Comparison of ENCODE assay signal across 14 cellular contexts in genomic region chr20:43043887-43044286, GRCh38.
DNase-seq lines count a peak whose midpoint lies in the region; ATAC-seq and TF ChIP-seq lines count a peak whose summit lies in the region.
"Had no signal": no experiment of that assay in that cellular context is flagged by ENCODE, and none has a peak within 500 bp of the region (broad histone marks: within the 10 kb centered on the region; RNA-seq: fewer than 3 reads in every experiment).

No MANE protein-coding gene starts in this region.

- H3K9me3 Mint-ChIP-seq in WTC11, result peaks cover 4% of the 10 kb centered on the region; the same call in 1 of the 2 replicates
- H3K9me3 Mint-ChIP-seq in neural progenitor cell, result no peaks in the 10 kb centered on the region

- H3K4me1 Mint-ChIP-seq in WTC11 (peaks cover 14% of the 10 kb centered on the region), neural progenitor cell (peaks cover 7% of the 10 kb centered on the region)
- H3K4me1 Mint-ChIP-seq: CD4-positive, alpha-beta memory T cell; IgD-negative memory B cell had no signal

- H3K9ac ChIP-seq in neural progenitor cell, result no peak overlapping the region

- ATAC-seq in WTC11, result no peak
- ATAC-seq in HG02981 (IDR thresholded peaks at IDR 0.05; ENCODE audit: unreplicated experiment), result no peak
- ATAC-seq in right cardiac atrium, result no peak

- H3K4me3 Mint-ChIP-seq in WTC11, result no peak overlapping the region
- no peak overlapping the region for H3K4me3 Mint-ChIP-seq in neural progenitor cell
- H3K4me3 Mint-ChIP-seq: CD4-positive, alpha-beta memory T cell; IgD-negative memory B cell had no signal

- H3K4me3 ChIP-seq in HEK293 (ENCODE audit: low read depth, low read length), result no peak overlapping the region
- no peak overlapping the region for H3K4me3 ChIP-seq in neural progenitor cell
- no peak overlapping the region for H3K4me3 ChIP-seq in right cardiac atrium (ENCODE audit: low read length)

- no peak overlapping the region for H2AFZ ChIP-seq in neural progenitor cell (replicated peaks)

- H3K27me3 ChIP-seq in neural progenitor cell (no peaks in the 10 kb centered on the region), right cardiac atrium (ENCODE audit: control insufficient read depth, insufficient read depth) (no peaks in the 10 kb centered on the region)
- H3K27me3 ChIP-seq: BE2C had no signal

- DNase-seq in NCI-H2029 (lab: John Stamatoyannopoulos, UW) (peak; percentile 74), WTC11 (ENCODE audit: low spot score) (peak; percentile 25), neural progenitor cell (ENCODE audit: low spot score) (peak; percentile 36), NCI-H2107 (lab: John Stamatoyannopoulos, UW) (no peak), right cardiac atrium (no peak)
- DNase-seq: BE2C; CD4-positive, alpha-beta memory T cell; MV-4-11; NCI-H146; NCI-H2171; NCI-H446 treated with DMSO at 0.1 percent for 48 hours had no signal

- H3K4me1 ChIP-seq in HEK293 (ENCODE audit: control insufficient read depth, insufficient read depth, low read length) (no peaks in the 10 kb centered on the region), neural progenitor cell (no peaks in the 10 kb centered on the region), right cardiac atrium (ENCODE audit: control insufficient read depth, insufficient read depth, low read length) (no peaks in the 10 kb centered on the region)
- H3K4me1 ChIP-seq: BE2C had no signal

- H4K20me1 ChIP-seq in neural progenitor cell (ENCODE audit: low read depth), result no peaks in the 10 kb centered on the region

- no peaks in the 10 kb centered on the region; the same call in 1 of the 2 replicates for H3K27me3 Mint-ChIP-seq in WTC11 (ENCODE audit: low read depth)
- peaks cover 11% of the 10 kb centered on the region for H3K27me3 Mint-ChIP-seq in neural progenitor cell (ENCODE audit: insufficient read depth, low read depth)
- H3K27me3 Mint-ChIP-seq: IgD-negative memory B cell had no signal

- H3K36me3 ChIP-seq in HEK293 (ENCODE audit: control insufficient read depth in 2 of 2, insufficient read depth in 1 of 2, low read length in 2 of 2) (no peaks in the 10 kb centered on the region), neural progenitor cell (no peaks in the 10 kb centered on the region)
- H3K36me3 ChIP-seq: BE2C had no signal

- H3K36me3 Mint-ChIP-seq in WTC11 (no peaks in the 10 kb centered on the region), neural progenitor cell (no peaks in the 10 kb centered on the region)
- H3K36me3 Mint-ChIP-seq: CD4-positive, alpha-beta memory T cell; IgD-negative memory B cell had no signal

- CTCF ChIA-PET in HEK293 (lab: Yijun Ruan, JAX), result no interaction called here
- CTCF ChIA-PET in WTC11 (lab: Charles Lee), result no interaction called here

- no peaks in the 10 kb centered on the region for H3K79me2 ChIP-seq in neural progenitor cell (ENCODE audit: low read depth)

- 51% methylated on average over 4 of the region's 4 CpGs for WGBS in right cardiac atrium

- POLR2A ChIA-PET in HEK293 (lab: Yijun Ruan, JAX) (no interaction called here), WTC11 (lab: Charles Lee) (no interaction called here)

- no peaks in the 10 kb centered on the region for H3F3A ChIP-seq in neural progenitor cell (ENCODE audit: low read depth)

- H3K9me3 ChIP-seq in HEK293 (ENCODE audit: control insufficient read depth, insufficient read depth, low read depth, low read length) (no peaks in the 10 kb centered on the region), neural progenitor cell (ENCODE audit: low read depth) (no peaks in the 10 kb centered on the region), right cardiac atrium (ENCODE audit: control insufficient read depth, low read length) (no peaks in the 10 kb centered on the region)
- H3K9me3 ChIP-seq: BE2C had no signal

- H3K4me2 ChIP-seq in neural progenitor cell, result no peak overlapping the region

- intact Hi-C loops in right cardiac atrium (cut with DNase I), result no loop called here

- no peak overlapping the region for H3K27ac Mint-ChIP-seq in WTC11
- H3K27ac Mint-ChIP-seq in neural progenitor cell, result no peak overlapping the region
- H3K27ac Mint-ChIP-seq: CD4-positive, alpha-beta memory T cell; IgD-negative memory B cell had no signal

- H3K27ac ChIP-seq in HEK293 (ENCODE audit: extremely low read depth, low read depth, low read length) (no peak overlapping the region), neural progenitor cell (no peak overlapping the region), right cardiac atrium (ENCODE audit: low read length) (no peak overlapping the region)

- TF ChIP-seq CTCF in HEK293 (tag by site-specific recombination; IDR thresholded peaks at IDR 0.05) (no peak), WTC11 (IDR thresholded peaks at IDR 0.05) (no peak), neural progenitor cell (IDR thresholded peaks at IDR 0.05) (no peak)

TF ChIP-seq in HEK293, 187 proteins besides CTCF, POLR2A, EP300 and RAD21 (continues in another document):
- TF ChIP-seq, protein P1, sequence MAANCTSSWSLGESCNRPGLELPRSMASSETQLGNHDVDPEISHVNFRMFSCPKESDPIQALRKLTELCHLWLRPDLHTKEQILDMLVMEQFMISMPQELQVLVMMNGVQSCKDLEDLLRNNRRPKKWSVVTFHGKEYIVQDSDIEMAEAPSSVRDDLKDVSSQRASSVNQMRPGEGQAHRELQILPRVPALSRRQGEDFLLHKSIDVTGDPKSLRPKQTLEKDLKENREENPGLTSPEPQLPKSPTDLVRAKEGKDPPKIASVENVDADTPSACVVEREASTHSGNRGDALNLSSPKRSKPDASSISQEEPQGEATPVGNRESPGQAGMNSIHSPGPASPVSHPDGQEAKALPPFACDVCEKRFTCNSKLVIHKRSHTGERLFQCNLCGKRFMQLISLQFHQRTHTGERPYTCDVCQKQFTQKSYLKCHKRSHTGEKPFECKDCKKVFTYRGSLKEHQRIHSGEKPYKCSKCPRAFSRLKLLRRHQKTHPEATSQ (tag by site-specific recombination; IDR thresholded peaks at IDR 0.05), result no peak
- TF ChIP-seq, protein P2, sequence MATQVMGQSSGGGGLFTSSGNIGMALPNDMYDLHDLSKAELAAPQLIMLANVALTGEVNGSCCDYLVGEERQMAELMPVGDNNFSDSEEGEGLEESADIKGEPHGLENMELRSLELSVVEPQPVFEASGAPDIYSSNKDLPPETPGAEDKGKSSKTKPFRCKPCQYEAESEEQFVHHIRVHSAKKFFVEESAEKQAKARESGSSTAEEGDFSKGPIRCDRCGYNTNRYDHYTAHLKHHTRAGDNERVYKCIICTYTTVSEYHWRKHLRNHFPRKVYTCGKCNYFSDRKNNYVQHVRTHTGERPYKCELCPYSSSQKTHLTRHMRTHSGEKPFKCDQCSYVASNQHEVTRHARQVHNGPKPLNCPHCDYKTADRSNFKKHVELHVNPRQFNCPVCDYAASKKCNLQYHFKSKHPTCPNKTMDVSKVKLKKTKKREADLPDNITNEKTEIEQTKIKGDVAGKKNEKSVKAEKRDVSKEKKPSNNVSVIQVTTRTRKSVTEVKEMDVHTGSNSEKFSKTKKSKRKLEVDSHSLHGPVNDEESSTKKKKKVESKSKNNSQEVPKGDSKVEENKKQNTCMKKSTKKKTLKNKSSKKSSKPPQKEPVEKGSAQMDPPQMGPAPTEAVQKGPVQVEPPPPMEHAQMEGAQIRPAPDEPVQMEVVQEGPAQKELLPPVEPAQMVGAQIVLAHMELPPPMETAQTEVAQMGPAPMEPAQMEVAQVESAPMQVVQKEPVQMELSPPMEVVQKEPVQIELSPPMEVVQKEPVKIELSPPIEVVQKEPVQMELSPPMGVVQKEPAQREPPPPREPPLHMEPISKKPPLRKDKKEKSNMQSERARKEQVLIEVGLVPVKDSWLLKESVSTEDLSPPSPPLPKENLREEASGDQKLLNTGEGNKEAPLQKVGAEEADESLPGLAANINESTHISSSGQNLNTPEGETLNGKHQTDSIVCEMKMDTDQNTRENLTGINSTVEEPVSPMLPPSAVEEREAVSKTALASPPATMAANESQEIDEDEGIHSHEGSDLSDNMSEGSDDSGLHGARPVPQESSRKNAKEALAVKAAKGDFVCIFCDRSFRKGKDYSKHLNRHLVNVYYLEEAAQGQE (tag by site-specific recombination; IDR thresholded peaks at IDR 0.05), result peak; percentile 75

TF ChIP-seq in WTC11, 78 proteins besides CTCF, POLR2A, EP300 and RAD21:
- TF ChIP-seq HMGA2 (CRISPR knock-in tag; IDR thresholded peaks at IDR 0.05) (no peak), MXD4 (CRISPR knock-in tag; IDR thresholded peaks at IDR 0.05; ENCODE audit: borderline replicate concordance) (no peak), FOXJ3 (CRISPR knock-in tag; IDR thresholded peaks at IDR 0.05; ENCODE audit: borderline replicate concordance) (no peak), ETV6 (CRISPR knock-in tag; IDR thresholded peaks at IDR 0.05) (no peak), ZNF263 (CRISPR knock-in tag; IDR thresholded peaks at IDR 0.05; ENCODE audit: low read depth) (no peak), ESRRA (CRISPR knock-in tag; IDR thresholded peaks at IDR 0.05; ENCODE audit: borderline replicate concordance) (no peak)
- TF ChIP-seq, protein P3, sequence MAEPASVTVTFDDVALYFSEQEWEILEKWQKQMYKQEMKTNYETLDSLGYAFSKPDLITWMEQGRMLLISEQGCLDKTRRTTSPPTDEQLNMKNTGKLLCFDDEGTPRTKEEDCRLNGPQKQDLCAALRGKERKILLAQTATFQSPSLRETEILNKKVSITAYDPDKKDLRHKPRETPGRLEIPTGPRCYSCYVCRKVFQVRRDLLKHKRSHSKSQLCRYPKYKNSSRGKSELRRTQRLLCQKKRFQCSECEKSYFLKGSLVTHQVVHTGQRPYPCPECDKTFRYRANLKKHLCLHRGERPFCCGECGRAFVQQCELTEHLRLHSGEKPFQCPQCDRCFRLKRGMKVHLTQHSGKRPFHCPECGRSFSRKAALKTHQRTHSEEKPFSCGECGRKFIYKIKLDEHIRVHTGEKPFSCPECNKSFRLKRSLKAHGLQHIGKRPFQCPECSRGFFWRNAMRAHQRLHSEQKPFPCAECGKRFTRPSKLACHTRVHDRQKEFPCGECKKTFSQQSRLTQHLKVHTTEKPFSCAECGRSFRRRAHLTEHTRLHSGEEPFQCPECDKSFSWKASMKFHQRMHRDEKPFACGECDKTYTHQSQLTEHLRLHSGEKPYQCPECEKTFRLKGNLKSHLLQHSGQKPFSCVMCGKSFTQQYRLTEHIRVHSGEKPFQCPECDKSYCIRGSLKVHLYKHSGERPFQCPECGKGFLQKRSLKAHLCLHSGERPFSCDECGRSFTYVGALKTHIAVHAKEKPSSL (CRISPR knock-in tag; conservative IDR thresholded peaks at IDR 0.05), result no peak
- TF ChIP-seq, protein P4, sequence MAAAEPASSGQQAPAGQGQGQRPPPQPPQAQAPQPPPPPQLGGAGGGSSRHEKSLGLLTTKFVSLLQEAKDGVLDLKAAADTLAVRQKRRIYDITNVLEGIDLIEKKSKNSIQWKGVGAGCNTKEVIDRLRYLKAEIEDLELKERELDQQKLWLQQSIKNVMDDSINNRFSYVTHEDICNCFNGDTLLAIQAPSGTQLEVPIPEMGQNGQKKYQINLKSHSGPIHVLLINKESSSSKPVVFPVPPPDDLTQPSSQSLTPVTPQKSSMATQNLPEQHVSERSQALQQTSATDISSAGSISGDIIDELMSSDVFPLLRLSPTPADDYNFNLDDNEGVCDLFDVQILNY (CRISPR knock-in tag; IDR thresholded peaks at IDR 0.05), result no peak

Comparison
In these comparisons a context has a peak if more than half of its experiments do, and no peak if none do; other contexts are left out.
1. DNase-seq: peak in NCI-H2029 (single experiment), WTC11 (single experiment) and neural progenitor cell (single experiment); none in NCI-H2107 (single experiment) and right cardiac atrium (0 of 3).